ENCODE assay signal across 1 cellular context in genomic region chr9:133252301-133252776, GRCh38.
TF ChIP-seq lines count a peak whose summit lies in the region.

No MANE protein-coding gene starts in this region.

TF ChIP-seq in HCT116, 20 proteins besides CTCF, POLR2A, EP300 and RAD21 (continued from another document):
- TF ChIP-seq ATF3 (IDR thresholded peaks at IDR 0.05) (no peak), ZBTB33 (IDR thresholded peaks at IDR 0.05; ENCODE audit: extremely low read depth, insufficient replicate concordance, low read length) (no peak), REST (IDR thresholded peaks at IDR 0.05; ENCODE audit: low read depth) (no peak), FOSL1 (IDR thresholded peaks at IDR 0.05; ENCODE audit: low read depth) (no peak), POLR2AphosphoS5 (IDR thresholded peaks at IDR 0.05; ENCODE audit: low read depth, low read length) (peak; percentile 33; the same call in 1 of the 2 replicates), ZNF274 (IDR thresholded peaks at IDR 0.05; ENCODE audit: low read depth, low read length) (no peak), EZH2 (IDR thresholded peaks at IDR 0.05) (no peak), SRF (IDR thresholded peaks at IDR 0.05; ENCODE audit: low read depth) (no peak), YY1 (IDR thresholded peaks at IDR 0.05; ENCODE audit: extremely low read depth, insufficient replicate concordance, low read depth, low read length) (no peak), EZH2phosphoT487 (IDR thresholded peaks at IDR 0.05; ENCODE audit: borderline replicate concordance) (no peak), ELF1 (IDR thresholded peaks at IDR 0.05; ENCODE audit: borderline replicate concordance, low read depth) (no peak), MAX (IDR thresholded peaks at IDR 0.05) (peak; percentile 23; the same call in 1 of the 2 replicates), CEBPB (IDR thresholded peaks at IDR 0.05; ENCODE audit: low read depth) (no peak), JUND (IDR thresholded peaks at IDR 0.05) (no peak), SIN3A (IDR thresholded peaks at IDR 0.05; ENCODE audit: low read depth) (no peak), CBX3 (IDR thresholded peaks at IDR 0.05; ENCODE audit: low read depth) (no peak), ZFX (IDR thresholded peaks at IDR 0.05) (no peak), EGR1 (IDR thresholded peaks at IDR 0.05; ENCODE audit: low read depth) (no peak), SP1 (IDR thresholded peaks at IDR 0.05; ENCODE audit: low read depth) (peak; percentile 33; the same call in 1 of the 2 replicates)
TF ChIP-seq in HCT116: peak in this region for 3.
